In genomic region chr22:35333220-35333619, GRCh38 we compare ENCODE assay signal across 20 cellular contexts. TPM values are rescaled to one million over a fixed set of nuclear protein-coding genes. Genes with fewer than 3 reads are reported as not detected.
DNase-seq lines count a peak whose midpoint lies in the region; ATAC-seq and TF ChIP-seq lines count a peak whose summit lies in the region.
"Had no signal": no experiment of that assay in that cellular context is flagged by ENCODE, and none has a peak within 500 bp of the region (broad histone marks: within the 10 kb centered on the region; RNA-seq: fewer than 3 reads in every experiment).

No MANE protein-coding gene starts in this region.

- H3K4me1 Mint-ChIP-seq in effector memory CD8-positive, alpha-beta T cell (ENCODE audit: low read depth in 2 of 2): peaks cover 13 to 16% of the 10 kb centered on the region in 2 donors
- H3K4me1 Mint-ChIP-seq in stimulated activated memory B cell treated with anti-CD40 and anti-IgM and Interleukin-4, amounts not matched to agents 10 μg/mL and 1 μg/mL and 100 μg/mL, for 72 hours: peaks cover 44% of the 10 kb centered on the region

- no peaks in the 10 kb centered on the region for H3K27me3 ChIP-seq in HL-60 (ENCODE audit: insufficient read depth, poor library complexity, severe bottlenecking)
- H3K27me3 ChIP-seq: SJCRH30 had no signal

- no peaks in the 10 kb centered on the region for H3K27me3 Mint-ChIP-seq in effector memory CD8-positive, alpha-beta T cell
- no peaks in the 10 kb centered on the region for H3K27me3 Mint-ChIP-seq in stimulated activated memory B cell treated with anti-CD40 and anti-IgM and Interleukin-4, amounts not matched to agents 10 μg/mL and 1 μg/mL and 100 μg/mL, for 72 hours

- ATAC-seq in Right ventricle myocardium superior (ENCODE audit: poor library complexity): no peak
- ATAC-seq in effector memory CD8-positive, alpha-beta T cell (replicated peaks): no peak
- no peak for ATAC-seq in stimulated activated memory B cell treated with anti-CD40 and anti-IgM and Interleukin-4, amounts not matched to agents 10 μg/mL and 1 μg/mL and 100 μg/mL, for 72 hours
- no peak for ATAC-seq in left colon

- peak overlapping the region; percentile 12 to 44 for H3K27ac Mint-ChIP-seq in effector memory CD8-positive, alpha-beta T cell
- H3K27ac Mint-ChIP-seq in stimulated activated memory B cell treated with anti-CD40 and anti-IgM and Interleukin-4, amounts not matched to agents 10 μg/mL and 1 μg/mL and 100 μg/mL, for 72 hours: peak overlapping the region; percentile 76

- peak overlapping the region; percentile 52 for H3K27ac ChIP-seq in HL-60 (replicated peaks)
- H3K27ac ChIP-seq: C4-2B, SJCRH30 had no signal

- no peak overlapping the region for H3K4me3 Mint-ChIP-seq in effector memory CD8-positive, alpha-beta T cell
- H3K4me3 Mint-ChIP-seq in stimulated activated memory B cell treated with anti-CD40 and anti-IgM and Interleukin-4, amounts not matched to agents 10 μg/mL and 1 μg/mL and 100 μg/mL, for 72 hours: no peak overlapping the region

- DNase-seq in Right ventricle myocardium superior (peak; percentile 22), cardiac septum (ENCODE audit: low spot score) (no peak), HL-60 (ENCODE audit: low read depth in 1 of 2, low spot score in 1 of 2) (no peak), DMS153 (lab: John Stamatoyannopoulos, UW) (no peak), ureter (ENCODE audit: low spot score) (no peak), left colon (no peak)
- DNase-seq in effector memory CD8-positive, alpha-beta T cell: no peak
- DNase-seq: Calu3, DND-41, HCEC 1CT, Karpas-422, NCI-H1105, NCI-H1436 treated with DMSO at 0.1 percent for 48 hours, NCI-H2029, NCI-H446, NCI-H524 treated with DMSO at 0.1 percent for 48 hours, NCI-H774, SJCRH30 had no signal

- H3K9me3 Mint-ChIP-seq in effector memory CD8-positive, alpha-beta T cell: no peaks in the 10 kb centered on the region
- H3K9me3 Mint-ChIP-seq in stimulated activated memory B cell treated with anti-CD40 and anti-IgM and Interleukin-4, amounts not matched to agents 10 μg/mL and 1 μg/mL and 100 μg/mL, for 72 hours: no peaks in the 10 kb centered on the region

- peaks cover 74% of the 10 kb centered on the region for H3K36me3 Mint-ChIP-seq in effector memory CD8-positive, alpha-beta T cell (ENCODE audit: insufficient read depth)
- H3K36me3 Mint-ChIP-seq in stimulated activated memory B cell treated with anti-CD40 and anti-IgM and Interleukin-4, amounts not matched to agents 10 μg/mL and 1 μg/mL and 100 μg/mL, for 72 hours: peaks cover 76% of the 10 kb centered on the region

- H3K4me3 ChIP-seq in HL-60 (replicated peaks; ENCODE audit: insufficient read depth, low read length): no peak overlapping the region
- H3K4me3 ChIP-seq: SJCRH30 had no signal

- intact Hi-C loops in Right ventricle myocardium superior (cut with DNase I): no loop called here
- intact Hi-C loops in cardiac septum (cut with DNase I): loop anchor here (10.0 kb wide), 1 partner anchor 52 kb away; the partner anchor contains the start of gene HMOX1
- intact Hi-C loops in left colon (cut with DNase I, micrococcal nuclease): no loop called here

- no peak for TF ChIP-seq CTCF in HL-60 (IDR thresholded peaks at IDR 0.05; ENCODE audit: insufficient read depth, low read length)

RNA-seq across cellular contexts. Expression of gene TOM1, which starts 33.5 kb away (rescaled TPM):
- total RNA-seq in Right ventricle myocardium superior: 68.6 TPM
- total RNA-seq in cardiac septum: 37.5 TPM
- 36.9 TPM for total RNA-seq in ureter
- total RNA-seq in left colon: 10 to 100 TPM; 62.4 to 63.2 TPM

RNA-seq across cellular contexts. Expression of gene HMOX1, which starts 47.7 kb away (rescaled TPM):
- total RNA-seq in Right ventricle myocardium superior (4.8 TPM), cardiac septum (17.3 TPM), ureter (6.8 TPM), left colon (10 to 100 TPM; 29.5 to 52.3 TPM)
